22 cellular contexts compared by ENCODE assay signal in genomic region chr16:86285938-86286921, GRCh38.
DNase-seq lines count a peak whose midpoint lies in the region; ATAC-seq and TF ChIP-seq lines count a peak whose summit lies in the region.
"Had no signal": no experiment of that assay in that cellular context is flagged by ENCODE, and none has a peak within 500 bp of the region (broad histone marks: within the 10 kb centered on the region; RNA-seq: fewer than 3 reads in every experiment).

No MANE protein-coding gene starts in this region.

- H3K27me3 Mint-ChIP-seq in T-cell: peaks cover 46 to 68% of the 10 kb centered on the region in 2 donors

- H3K79me2 ChIP-seq in mammary epithelial cell (ENCODE audit: insufficient read depth, low read length) (no peaks in the 10 kb centered on the region), hepatocyte (no peaks in the 10 kb centered on the region)

- no peak overlapping the region for H3K9ac ChIP-seq in mammary epithelial cell (ENCODE audit: insufficient read depth, low read length)
- no peak overlapping the region for H3K9ac ChIP-seq in muscle layer of colon (ENCODE audit: low read length)

- H4K20me1 ChIP-seq in mammary epithelial cell (ENCODE audit: insufficient read depth, low read length): no peaks in the 10 kb centered on the region
- H4K20me1 ChIP-seq in hepatocyte (ENCODE audit: insufficient read depth, poor library complexity, severe bottlenecking): no peaks in the 10 kb centered on the region

- DNase-seq in mammary epithelial cell (peak; percentile 9), breast epithelium (ENCODE audit: low spot score in 2 of 2) (no peak), hepatocyte (ENCODE audit: low spot score) (peak; percentile 35), AML-193 (lab: John Stamatoyannopoulos, UW) (no peak), T-cell (no peak)
- DNase-seq in stimulated activated CD4-positive, alpha-beta T cell treated with anti-CD3 and anti-CD28 coated beads, Interleukin-2, amount 100 ng/mL, for 48 hours: no peak
- DNase-seq in activated naive CD4-positive, alpha-beta T cell treated with anti-CD3 and anti-CD28 coated beads, Interleukin-2, amount 50 U/mL, for 16 hours: no peak
- DNase-seq: 8988T; activated CD4-positive, alpha-beta T cell treated with anti-CD3 and anti-CD28 coated beads for 4 hours; activated CD8-positive, alpha-beta memory T cell treated with anti-CD3 and anti-CD28 coated beads, Interleukin-2, amount 50 U/mL, for 48 hours; activated naive CD4-positive, alpha-beta T cell; body of pancreas; DMS53; KG1; NCI-H1105; T1000 had no signal

- no peak overlapping the region for H3K4me2 ChIP-seq in mammary epithelial cell (ENCODE audit: insufficient read depth, low read depth, low read length)
- H3K4me2 ChIP-seq in hepatocyte: peak overlapping the region; percentile 82

- H3K27me3 ChIP-seq in mammary epithelial cell (ENCODE audit: insufficient read depth, low read length): peaks cover 36% of the 10 kb centered on the region
- H3K27me3 ChIP-seq in breast epithelium: peaks cover 5 to 91% of the 10 kb centered on the region in 2 donors
- peaks cover 74% of the 10 kb centered on the region for H3K27me3 ChIP-seq in hepatocyte
- H3K27me3 ChIP-seq in muscle layer of colon (ENCODE audit: control insufficient read depth in 1 of 2, insufficient read depth in 2 of 2, low read length in 2 of 2): peaks cover 6 to 10% of the 10 kb centered on the region in 2 donors
- H3K27me3 ChIP-seq: SJSA1 had no signal

- H3K27ac ChIP-seq in mammary epithelial cell (ENCODE audit: insufficient read depth, low read depth, low read length) (no peak overlapping the region), breast epithelium (no peak overlapping the region), hepatocyte (no peak overlapping the region), muscle layer of colon (ENCODE audit: low read depth, low read length) (peak overlapping the region; percentile 50)
- H3K27ac ChIP-seq: body of pancreas, C4-2B, HL-60, neutrophil, SJSA1, thoracic aorta had no signal

- H3K9me2 ChIP-seq in hepatocyte (replicated peaks; ENCODE audit: insufficient read depth): no peaks in the 10 kb centered on the region

- H3K9me3 ChIP-seq in mammary epithelial cell (replicated peaks; ENCODE audit: insufficient read depth, low read length) (no peaks in the 10 kb centered on the region), breast epithelium (no peaks in the 10 kb centered on the region), hepatocyte (ENCODE audit: low read depth) (no peaks in the 10 kb centered on the region), muscle layer of colon (ENCODE audit: low read length) (no peaks in the 10 kb centered on the region)
- H3K9me3 ChIP-seq: body of pancreas, neutrophil, SJSA1, thoracic aorta had no signal

- H3K4me1 Mint-ChIP-seq in T-cell: peaks cover 0 to 6% (median 0%) of the 10 kb centered on the region in 3 donors

- dilution Hi-C loops in mammary epithelial cell (cut with HindIII; ENCODE audit: low sequenced_read_pairs): no loop called here

- H3K36me3 Mint-ChIP-seq in T-cell: no peaks in the 10 kb centered on the region

- no peaks in the 10 kb centered on the region for H3K9me3 Mint-ChIP-seq in T-cell

- 2% methylated on average over 9 of the region's 55 CpGs for WGBS in mammary epithelial cell (ENCODE audit: low coverage, missing lambda C conversion rate)
- WGBS in hepatocyte (ENCODE audit: low lambda C conversion rate, missing lambda C conversion rate): 16% methylated on average over 33 of the region's 55 CpGs

- H2AFZ ChIP-seq in mammary epithelial cell (ENCODE audit: low read depth, low read length): no peak overlapping the region
- H2AFZ ChIP-seq in hepatocyte: peak overlapping the region; percentile 40

- TF ChIP-seq POLR2A in breast epithelium (IDR thresholded peaks at IDR 0.05): no peak

- no peak overlapping the region for H3K4me3 ChIP-seq in mammary epithelial cell (replicated peaks in 1 of 3; ENCODE audit: insufficient read depth in 1 of 3, low read depth in 2 of 3, low read length in 3 of 3)
- no peak overlapping the region for H3K4me3 ChIP-seq in breast epithelium
- no peak overlapping the region for H3K4me3 ChIP-seq in hepatocyte
- peak overlapping the region; percentile 47 to 56 for H3K4me3 ChIP-seq in muscle layer of colon (ENCODE audit: low read depth in 1 of 2, low read length in 2 of 2)
- H3K4me3 ChIP-seq: body of pancreas, SJSA1, thoracic aorta had no signal

- H3K4me3 Mint-ChIP-seq in T-cell: no peak overlapping the region

- H3K27ac Mint-ChIP-seq in T-cell: no peak overlapping the region

- no peaks in the 10 kb centered on the region for H3K36me3 ChIP-seq in mammary epithelial cell (ENCODE audit: insufficient read depth, low read length)
- H3K36me3 ChIP-seq in breast epithelium: no peaks in the 10 kb centered on the region
- no peaks in the 10 kb centered on the region for H3K36me3 ChIP-seq in hepatocyte (replicated peaks; ENCODE audit: insufficient read depth, low read depth)
- no peaks in the 10 kb centered on the region for H3K36me3 ChIP-seq in muscle layer of colon (ENCODE audit: insufficient read depth, low read length)
- H3K36me3 ChIP-seq: neutrophil, SJSA1, thoracic aorta had no signal

- no peak for ATAC-seq in T-cell (replicated peaks in 1 of 4)
- ATAC-seq: body of pancreas had no signal

- POLR2A ChIA-PET in T-cell (lab: Charles Lee): no interaction called here

- no peak for TF ChIP-seq CTCF in mammary epithelial cell (conservative IDR thresholded peaks at IDR 0.05 in 1 of 2, IDR thresholded peaks at IDR 0.05 in 1 of 2; ENCODE audit: extremely low read depth in 1 of 2, insufficient read depth in 1 of 2, low read depth in 1 of 2, low read length in 2 of 2)
- TF ChIP-seq CTCF in breast epithelium (IDR thresholded peaks at IDR 0.05): no peak
- no peak for TF ChIP-seq CTCF in hepatocyte (IDR thresholded peaks at IDR 0.05; ENCODE audit: poor library complexity)

- in situ Hi-C loops in mammary epithelial cell (cut with MboI; ENCODE audit: low sequenced_read_pairs in 2 of 2): no loop called here

- CTCF ChIA-PET in mammary epithelial cell (lab: Charles Lee; ENCODE audit: low non-redundant PET) (no interaction called here), T-cell (lab: Charles Lee) (no interaction called here)

- no peaks in the 10 kb centered on the region for H3K4me1 ChIP-seq in mammary epithelial cell (ENCODE audit: insufficient read depth, low read length)
- H3K4me1 ChIP-seq in breast epithelium: no peaks in the 10 kb centered on the region
- peaks cover 13% of the 10 kb centered on the region for H3K4me1 ChIP-seq in hepatocyte (ENCODE audit: insufficient read depth)
- H3K4me1 ChIP-seq in muscle layer of colon (ENCODE audit: insufficient read depth, low read length): peaks cover 17% of the 10 kb centered on the region

- intact Hi-C loops in mammary epithelial cell (cut with micrococcal nuclease): no loop called here
- intact Hi-C loops in breast epithelium (cut with DNase I; ENCODE audit: low total_unique reads): no loop called here

- no TSS peak for BruUV-seq in mammary epithelial cell (replicated peaks; lab: Mats Ljungman, UMichigan)

Comparison
In these comparisons a context has a peak if more than half of its experiments do, and no peak if none do; other contexts are left out.
1. DNase-seq: peak in mammary epithelial cell (single experiment) and hepatocyte (single experiment); none in breast epithelium (0 of 2), AML-193 (0 of 2), stimulated activated CD4-positive, alpha-beta T cell treated with anti-CD3 and anti-CD28 coated beads, Interleukin-2, amount 100 ng/mL, for 48 hours (0 of 2), activated naive CD4-positive, alpha-beta T cell treated with anti-CD3 and anti-CD28 coated beads, Interleukin-2, amount 50 U/mL, for 16 hours (single experiment) and T-cell (0 of 34).
2. H3K4me3 ChIP-seq: peak in muscle layer of colon (2 of 2); none in mammary epithelial cell (0 of 3), breast epithelium (0 of 3) and hepatocyte (single experiment).